ENCODE assay signal across 8 cellular contexts in genomic region chr1:43358121-43358745, GRCh38.
DNase-seq lines count a peak whose midpoint lies in the region; ATAC-seq and TF ChIP-seq lines count a peak whose summit lies in the region.

No MANE protein-coding gene starts in this region.

- peaks cover 19 to 22% of the 10 kb centered on the region in 2 donors for H3K36me3 ChIP-seq in muscle layer of duodenum (ENCODE audit: control insufficient read depth in 1 of 2, insufficient read depth in 2 of 2, low read length in 2 of 2)

- peak; percentile 54 for DNase-seq in DMS79 (lab: John Stamatoyannopoulos, UW)
- peak; percentile 83 for DNase-seq in NB4 (ENCODE audit: low read depth)
- DNase-seq in UCSD-AML1 (lab: John Stamatoyannopoulos, UW; ENCODE audit: unreplicated experiment): peak; percentile 62
- DNase-seq in erythroblast (lab: John Stamatoyannopoulos, UW): peak; percentile 64 to 66

- TF ChIP-seq POLR2A in NB4 (IDR thresholded peaks at IDR 0.05; ENCODE audit: extremely low read depth, insufficient read length) (peak; percentile 61), erythroblast (IDR thresholded peaks at IDR 0.05; ENCODE audit: low read length) (no peak)

- H3K27ac ChIP-seq in muscle layer of duodenum (ENCODE audit: low read length): peak overlapping the region; percentile 98

- ATAC-seq in GM21367 (IDR thresholded peaks at IDR 0.05; ENCODE audit: unreplicated experiment): peak; percentile 16
- no peak for ATAC-seq in GM21717 (IDR thresholded peaks at IDR 0.05; ENCODE audit: unreplicated experiment)
- ATAC-seq in HG03460 (IDR thresholded peaks at IDR 0.05; ENCODE audit: unreplicated experiment): no peak

- peak; percentile 52 for TF ChIP-seq CTCF in NB4 (IDR thresholded peaks at IDR 0.05; ENCODE audit: low read depth, low read length)

- H3K4me3 ChIP-seq in NB4 (ENCODE audit: low read depth, low read length) (peak overlapping the region; percentile 91), muscle layer of duodenum (ENCODE audit: low read depth in 1 of 2, low read length in 2 of 2) (peak overlapping the region; percentile 80 to 82)

- H3K27me3 ChIP-seq in muscle layer of duodenum (ENCODE audit: low read depth, low read length): no peaks in the 10 kb centered on the region

- H3K9me3 ChIP-seq in muscle layer of duodenum (ENCODE audit: control insufficient read depth in 1 of 2, low read length in 2 of 2): no peaks in the 10 kb centered on the region

- H3K4me1 ChIP-seq in muscle layer of duodenum (ENCODE audit: control insufficient read depth in 1 of 2, insufficient read depth in 2 of 2, low read length in 2 of 2): peaks cover 0 to 11% of the 10 kb centered on the region in 2 donors
